In genomic region chr1:153679337-153680119, GRCh38 we compare ENCODE assay signal across 6 cellular contexts. TPM values are rescaled to one million over a fixed set of nuclear protein-coding genes. Genes with fewer than 3 reads are reported as not detected.
DNase-seq lines count a peak whose midpoint lies in the region; ATAC-seq and TF ChIP-seq lines count a peak whose summit lies in the region.

No MANE protein-coding gene starts in this region.

- H3K27ac ChIP-seq in naive thymus-derived CD4-positive, alpha-beta T cell (ENCODE audit: low read depth, low read length), result no peak overlapping the region

- peak; percentile 71 for ATAC-seq in naive thymus-derived CD4-positive, alpha-beta T cell
- no peak for ATAC-seq in GM19035 (IDR thresholded peaks at IDR 0.05; ENCODE audit: unreplicated experiment)

- H3K36me3 Mint-ChIP-seq in naive thymus-derived CD4-positive, alpha-beta T cell, result peaks cover 0 to 6% (median 0%) of the 10 kb centered on the region in 5 donors

- no peaks in the 10 kb centered on the region for H3K9me3 ChIP-seq in naive thymus-derived CD4-positive, alpha-beta T cell (ENCODE audit: control insufficient read depth in 2 of 3, low read length in 3 of 3)

- TF ChIP-seq EP300 in Ishikawa (IDR thresholded peaks at IDR 0.05; ENCODE audit: borderline replicate concordance), result no peak

- intact Hi-C loops in naive thymus-derived CD4-positive, alpha-beta T cell (cut with micrococcal nuclease), result loop anchor here in 1 of 2 donors (2.0 to 10.0 kb wide), 2 partner anchors 169 to 475 kb away; partner anchors contain the start of gene NUP210L

- peaks cover 8 to 17% of the 10 kb centered on the region in 2 donors for H3K4me1 ChIP-seq in naive thymus-derived CD4-positive, alpha-beta T cell (ENCODE audit: control insufficient read depth in 2 of 2, insufficient read depth in 2 of 2, low read length in 2 of 2)

- TF ChIP-seq RAD21 in Ishikawa (IDR thresholded peaks at IDR 0.05; ENCODE audit: low read depth), result no peak

- H3K36me3 ChIP-seq in naive thymus-derived CD4-positive, alpha-beta T cell (ENCODE audit: control insufficient read depth in 2 of 3, insufficient read depth in 3 of 3, low read length in 3 of 3), result no peaks in the 10 kb centered on the region

- in situ Hi-C loops in astrocyte of the spinal cord (cut with HindIII; ENCODE audit: low sequenced_read_pairs) (no loop called here), G401 (cut with HindIII; ENCODE audit: low sequenced_read_pairs) (loop anchor here (10.0 kb wide), 1 partner anchor 65 kb away; no protein-coding TSS in a partner anchor)

- H3K27me3 ChIP-seq in naive thymus-derived CD4-positive, alpha-beta T cell (ENCODE audit: control insufficient read depth in 2 of 2, insufficient read depth in 2 of 2, low read length in 2 of 2), result peaks cover 5 to 7% of the 10 kb centered on the region in 2 donors

- H3K9me3 Mint-ChIP-seq in naive thymus-derived CD4-positive, alpha-beta T cell, result peaks cover 0 to 2% (median 0%) of the 10 kb centered on the region in 11 donors

- peak overlapping the region; percentile 3 for H3K4me3 ChIP-seq in astrocyte of the spinal cord (ENCODE audit: low read depth, low read length)
- peak overlapping the region; percentile 34 for H3K4me3 ChIP-seq in naive thymus-derived CD4-positive, alpha-beta T cell (ENCODE audit: low read length)

- CTCF ChIA-PET in naive thymus-derived CD4-positive, alpha-beta T cell (lab: Charles Lee), result interaction anchor here (0.9 to 1.3 kb wide), 2 partner anchors 42 to 56 kb away, joined by 4 to 5 read pairs; no protein-coding TSS in a partner anchor

- TF ChIP-seq CTCF in astrocyte of the spinal cord (IDR thresholded peaks at IDR 0.05; ENCODE audit: low read depth, low read length), result peak; percentile 10

- DNase-seq in astrocyte of the spinal cord (ENCODE audit: low read depth, low spot score) (no peak), G401 (ENCODE audit: low spot score) (no peak), putamen (ENCODE audit: low spot score) (no peak)
- DNase-seq in naive thymus-derived CD4-positive, alpha-beta T cell, result peak in 7 of 9 donors; percentile 25 to 41 (median 33)

- H3K4me3 Mint-ChIP-seq in naive thymus-derived CD4-positive, alpha-beta T cell, result peak overlapping the region; percentile 71 to 92 (median 84)

- H3K27ac Mint-ChIP-seq in naive thymus-derived CD4-positive, alpha-beta T cell, result no peak overlapping the region

- POLR2A ChIA-PET in naive thymus-derived CD4-positive, alpha-beta T cell (lab: Charles Lee), result interaction anchor here (0.8 kb wide), 1 partner anchor 71 kb away, joined by 4 read pairs; no protein-coding TSS in a partner anchor

- H3K27me3 Mint-ChIP-seq in naive thymus-derived CD4-positive, alpha-beta T cell, result peaks cover 33 to 66% (median 49%) of the 10 kb centered on the region in 5 donors

- H3K4me1 Mint-ChIP-seq in naive thymus-derived CD4-positive, alpha-beta T cell, result peaks cover 12 to 25% (median 23%) of the 10 kb centered on the region in 7 donors

TF ChIP-seq in Ishikawa, 13 proteins besides CTCF, POLR2A, EP300 and RAD21:
- TF ChIP-seq TAF1 (IDR thresholded peaks at IDR 0.05; ENCODE audit: low read depth) (no peak), MAX (IDR thresholded peaks at IDR 0.05) (no peak), ZBTB7A (IDR thresholded peaks at IDR 0.05; ENCODE audit: low read depth) (peak; percentile 19; the same call in 1 of the 2 replicates), CEBPB (IDR thresholded peaks at IDR 0.05) (no peak), TEAD4 (IDR thresholded peaks at IDR 0.05) (no peak), CREB1 (IDR thresholded peaks at IDR 0.05; ENCODE audit: low read depth) (no peak), TCF12 (IDR thresholded peaks at IDR 0.05; ENCODE audit: low read depth) (no peak)

RNA-seq across cellular contexts. Expression of gene NPR1, which starts 1.0 kb away (rescaled TPM):
- total RNA-seq in naive thymus-derived CD4-positive, alpha-beta T cell, result not detected
- polyA plus RNA-seq in naive thymus-derived CD4-positive, alpha-beta T cell, result not detected
- total RNA-seq in G401 (2014; rRNA removed; shearing (Covaris generic)), result 0.12 TPM in 1 of 2 replicates, not detected in the other

RNA-seq across cellular contexts. Expression of gene ILF2, which starts 8.7 kb away (rescaled TPM):
- 100 to 1,000 TPM in 3 of 5 experiments, 10 to 100 TPM in 2; 83.6 to 177 (median 113) TPM for total RNA-seq in naive thymus-derived CD4-positive, alpha-beta T cell
- 100 to 1,000 TPM; 147 to 166 TPM for polyA plus RNA-seq in naive thymus-derived CD4-positive, alpha-beta T cell
- total RNA-seq in G401 (2014; rRNA removed; shearing (Covaris generic)), result 289 and 376 TPM in 2 replicates

RNA-seq across cellular contexts. Expression of gene SNAPIN, which starts 21.0 kb away (rescaled TPM):
- 10 to 100 TPM; 10.2 to 43.5 (median 29.8) TPM for total RNA-seq in naive thymus-derived CD4-positive, alpha-beta T cell
- 10 to 100 TPM; 77.3 to 84.5 TPM for polyA plus RNA-seq in naive thymus-derived CD4-positive, alpha-beta T cell
- total RNA-seq in G401 (2014; rRNA removed; shearing (Covaris generic)), result 49.8 and 58.2 TPM in 2 replicates

RNA-seq across cellular contexts. Expression of gene CHTOP, which starts 45.7 kb away (rescaled TPM):
- 100 to 1,000 TPM in 4 of 5 experiments, 10 to 100 TPM in 1; 85.2 to 143 (median 116) TPM for total RNA-seq in naive thymus-derived CD4-positive, alpha-beta T cell
- polyA plus RNA-seq in naive thymus-derived CD4-positive, alpha-beta T cell, result 10 to 100 TPM; 57.4 to 95.7 TPM
- total RNA-seq in G401 (2014; rRNA removed; shearing (Covaris generic)), result 42.5 and 66.4 TPM in 2 replicates

RNA-seq across cellular contexts. Expression of gene INTS3, which starts 48.3 kb away (rescaled TPM):
- total RNA-seq in naive thymus-derived CD4-positive, alpha-beta T cell, result 10 to 100 TPM; 43.6 to 68.1 (median 56.8) TPM
- polyA plus RNA-seq in naive thymus-derived CD4-positive, alpha-beta T cell, result 10 to 100 TPM in 1 of 2 donors, 1 to 10 TPM in 1; 9.5 to 14.1 TPM
- 20.7 and 21.1 TPM in 2 replicates for total RNA-seq in G401 (2014; rRNA removed; shearing (Covaris generic))

Comparison
In these comparisons a context has a peak if more than half of its experiments do, and no peak if none do; other contexts are left out.
1. DNase-seq: peak in naive thymus-derived CD4-positive, alpha-beta T cell (7 of 9); none in astrocyte of the spinal cord (single experiment), G401 (single experiment) and putamen (single experiment).